In the genomic region with DNA sequence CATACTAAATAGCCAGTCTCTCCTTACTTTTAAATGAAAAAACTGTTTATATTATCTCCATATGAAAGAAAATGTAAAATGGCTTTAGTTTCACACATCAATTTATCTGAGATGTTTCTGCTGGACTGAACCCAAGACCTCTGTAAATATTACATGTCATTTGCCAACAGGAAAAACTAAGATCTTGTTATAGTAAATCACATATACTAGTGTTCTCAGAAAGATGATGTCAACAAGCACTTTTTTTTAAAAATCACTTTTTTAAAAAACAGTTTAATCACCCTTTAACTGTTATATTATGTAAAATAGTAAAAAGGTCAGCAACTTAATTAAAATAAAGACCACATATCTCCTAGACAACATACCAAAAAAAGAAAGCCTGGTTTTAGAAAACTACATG, we compare ENCODE assay signal across 9 cellular contexts. TPM values are rescaled to one million over a fixed set of nuclear protein-coding genes. Genes with fewer than 3 reads are reported as not detected.
DNase-seq lines count a peak whose midpoint lies in the region; ATAC-seq and TF ChIP-seq lines count a peak whose summit lies in the region.
"Had no signal": no experiment of that assay in that cellular context is flagged by ENCODE, and none has a peak within 500 bp of the region (broad histone marks: within the 10 kb centered on the region; RNA-seq: fewer than 3 reads in every experiment).

No MANE protein-coding gene starts in this region.

- peak overlapping the region; percentile 79 for H3K27ac Mint-ChIP-seq in memory B cell

- H4K20me1 ChIP-seq in BLaER1, result peaks cover 18% of the 10 kb centered on the region

- peaks cover 38% of the 10 kb centered on the region for H3K4me1 ChIP-seq in BLaER1
- H3K4me1 ChIP-seq in ascending aorta, result peaks cover 4 to 7% of the 10 kb centered on the region in 2 donors

- no peaks in the 10 kb centered on the region for H3K27me3 Mint-ChIP-seq in memory B cell
- H3K27me3 Mint-ChIP-seq: brain had no signal

- H3K9me3 Mint-ChIP-seq in memory B cell, result no peaks in the 10 kb centered on the region
- H3K9me3 Mint-ChIP-seq: brain had no signal

- no peak overlapping the region for H3K4me3 ChIP-seq in BLaER1
- peak overlapping the region in 1 of 2 donors; percentile 29 for H3K4me3 ChIP-seq in ascending aorta

- ATAC-seq in memory B cell (ENCODE audit: low read depth) (no peak), GM18909 (IDR thresholded peaks at IDR 0.05; ENCODE audit: poor library complexity, unreplicated experiment) (no peak)

- DNase-seq in ascending aorta (ENCODE audit: low spot score in 2 of 2) (no peak), memory B cell (ENCODE audit: low spot score in 2 of 2) (no peak), cerebellar cortex (ENCODE audit: low spot score) (no peak), SIG-M5 treated with dmso at 0.1 percent for 504 hours (lab: John Stamatoyannopoulos, UW; ENCODE audit: unreplicated experiment) (no peak)
- no peak for DNase-seq in activated CD4-positive, alpha-beta T cell treated with anti-CD3 and anti-CD28 coated beads for 1 hour

- no peak overlapping the region for H3K4me3 Mint-ChIP-seq in memory B cell

- intact Hi-C loops in ascending aorta (cut with DNase I), result loop anchor here (2.0 to 5.0 kb wide), 2 partner anchors 45 to 110 kb away; partner anchors contain the start of gene SEH1L

- H3K9me3 ChIP-seq in BLaER1 (peaks cover 5% of the 10 kb centered on the region), KOPT-K1 (ENCODE audit: insufficient read depth, low read length, poor library complexity, severe bottlenecking) (no peaks in the 10 kb centered on the region), ascending aorta (no peaks in the 10 kb centered on the region)

- H3K27ac ChIP-seq in BLaER1 (peak overlapping the region; percentile 72; the same call in 1 of the 2 replicates), KOPT-K1 (ENCODE audit: low read depth, low read length, poor library complexity, severe bottlenecking) (peak overlapping the region; percentile 62), ascending aorta (peak overlapping the region; percentile 54 to 65)

- peaks cover 38% of the 10 kb centered on the region for H3K4me1 Mint-ChIP-seq in memory B cell

- H3K36me3 ChIP-seq in BLaER1, result peaks cover 57% of the 10 kb centered on the region
- H3K36me3 ChIP-seq in KOPT-K1 (ENCODE audit: insufficient read depth, low read length), result peaks cover 42% of the 10 kb centered on the region
- H3K36me3 ChIP-seq in ascending aorta, result peaks cover 2 to 15% of the 10 kb centered on the region in 2 donors

- peaks cover 23% of the 10 kb centered on the region for H3K36me3 Mint-ChIP-seq in memory B cell

- no peak for TF ChIP-seq CTCF in ascending aorta (IDR thresholded peaks at IDR 0.05)

- peak overlapping the region; percentile 81 for H3K4me2 ChIP-seq in BLaER1

- no peak overlapping the region for H3K9ac ChIP-seq in BLaER1

- H3K27me3 ChIP-seq in BLaER1, result no peaks in the 10 kb centered on the region
- H3K27me3 ChIP-seq in ascending aorta, result no peaks in the 10 kb centered on the region

RNA-seq across cellular contexts. Expression of gene PTPN2, which starts 46.3 kb away (rescaled TPM):
- total RNA-seq in ascending aorta, result 81.8 TPM
